ENCODE assay signal across 23 cellular contexts in genomic region chr2:3356799-3357198, GRCh38. TPM values are rescaled to one million over a fixed set of nuclear protein-coding genes. Genes with fewer than 3 reads are reported as not detected.
DNase-seq lines count a peak whose midpoint lies in the region; ATAC-seq and TF ChIP-seq lines count a peak whose summit lies in the region.
"Had no signal": no experiment of that assay in that cellular context is flagged by ENCODE, and none has a peak within 500 bp of the region (broad histone marks: within the 10 kb centered on the region; RNA-seq: fewer than 3 reads in every experiment).

No MANE protein-coding gene starts in this region.

- H3K27ac Mint-ChIP-seq in activated naive CD8-positive, alpha-beta T cell treated with anti-CD3 and anti-CD28 coated beads for 36 hours: peak overlapping the region; percentile 45
- no peak overlapping the region for H3K27ac Mint-ChIP-seq in activated naive CD8-positive, alpha-beta T cell treated with anti-CD3 and anti-CD28 coated beads, Interleukin-2, amount 50 U/mL, for 24 hours
- H3K27ac Mint-ChIP-seq in stimulated activated effector memory CD8-positive, alpha-beta T cell treated with anti-CD3 and anti-CD28 coated beads, Interleukin-12 subunit alpha, Interleukin-12 subunit beta, amount 100 ng/mL, for 72 hours: no peak overlapping the region
- H3K27ac Mint-ChIP-seq: activated naive CD8-positive, alpha-beta T cell; HFFc6 had no signal

- H3K27ac ChIP-seq in WERI-Rb-1: peak overlapping the region; percentile 33
- H3K27ac ChIP-seq: brain microvascular endothelial cell, foreskin keratinocyte, upper lobe of right lung had no signal

- H3K9me3 ChIP-seq in WERI-Rb-1 (ENCODE audit: severe bottlenecking): no peaks in the 10 kb centered on the region
- H3K9me3 ChIP-seq in iPS-18c (ENCODE audit: control insufficient read depth, insufficient read depth, low read length): no peaks in the 10 kb centered on the region
- H3K9me3 ChIP-seq: upper lobe of right lung had no signal

- H3K36me3 ChIP-seq in WERI-Rb-1: peaks cover 19% of the 10 kb centered on the region

- no peak for TF ChIP-seq CTCF in WERI-Rb-1 (IDR thresholded peaks at IDR 0.05; ENCODE audit: low read depth, low read length)

- no peaks in the 10 kb centered on the region for H3K27me3 ChIP-seq in WERI-Rb-1 (ENCODE audit: insufficient read depth, low read depth, severe bottlenecking)
- H3K27me3 ChIP-seq: brain microvascular endothelial cell, foreskin keratinocyte, upper lobe of right lung had no signal

- H3K27me3 Mint-ChIP-seq in activated naive CD8-positive, alpha-beta T cell treated with anti-CD3 and anti-CD28 coated beads for 36 hours: no peaks in the 10 kb centered on the region
- H3K27me3 Mint-ChIP-seq in activated naive CD8-positive, alpha-beta T cell treated with anti-CD3 and anti-CD28 coated beads, Interleukin-2, amount 50 U/mL, for 24 hours: no peaks in the 10 kb centered on the region
- H3K27me3 Mint-ChIP-seq: activated CD4-positive, alpha-beta T cell treated with anti-CD3 and anti-CD28 coated beads, Interleukin-2, amount 10 ng/mL, durations not matched to agents 7 days and 5 days; activated naive CD8-positive, alpha-beta T cell; CD4-positive, CD25-positive, alpha-beta regulatory T cell; naive thymus-derived CD4-positive, alpha-beta T cell had no signal

- no peak for ATAC-seq in activated naive CD8-positive, alpha-beta T cell treated with anti-CD3 and anti-CD28 coated beads, Interleukin-2, amount 50 U/mL, for 24 hours
- ATAC-seq in GM21360 (IDR thresholded peaks at IDR 0.05; ENCODE audit: unreplicated experiment) (no peak), GM19467 (IDR thresholded peaks at IDR 0.05; ENCODE audit: unreplicated experiment) (no peak), HG02981 (IDR thresholded peaks at IDR 0.05; ENCODE audit: unreplicated experiment) (no peak)
- no peak for ATAC-seq in stimulated activated effector memory CD8-positive, alpha-beta T cell treated with anti-CD3 and anti-CD28 coated beads, Interleukin-12 subunit alpha, Interleukin-12 subunit beta, amount 100 ng/mL, for 72 hours
- ATAC-seq: foreskin keratinocyte; naive thymus-derived CD4-positive, alpha-beta T cell had no signal

- no peak overlapping the region for H3K4me3 ChIP-seq in WERI-Rb-1 (ENCODE audit: low read depth, low read length)
- H3K4me3 ChIP-seq in iPS-18c (ENCODE audit: insufficient read depth, low read depth, low read length): peak overlapping the region; percentile 5; the same call in 1 of the 2 replicates
- H3K4me3 ChIP-seq: upper lobe of right lung had no signal

- H3K4me1 Mint-ChIP-seq in activated naive CD8-positive, alpha-beta T cell treated with anti-CD3 and anti-CD28 coated beads for 36 hours: peaks cover 29% of the 10 kb centered on the region
- H3K4me1 Mint-ChIP-seq in activated naive CD8-positive, alpha-beta T cell treated with anti-CD3 and anti-CD28 coated beads, Interleukin-2, amount 50 U/mL, for 24 hours: peaks cover 13% of the 10 kb centered on the region
- H3K4me1 Mint-ChIP-seq in stimulated activated effector memory CD8-positive, alpha-beta T cell treated with anti-CD3 and anti-CD28 coated beads, Interleukin-12 subunit alpha, Interleukin-12 subunit beta, amount 100 ng/mL, for 72 hours: peaks cover 41% of the 10 kb centered on the region

- H3K36me3 Mint-ChIP-seq in activated naive CD8-positive, alpha-beta T cell treated with anti-CD3 and anti-CD28 coated beads for 36 hours: peaks cover 23% of the 10 kb centered on the region
- peaks cover 22% of the 10 kb centered on the region for H3K36me3 Mint-ChIP-seq in activated naive CD8-positive, alpha-beta T cell treated with anti-CD3 and anti-CD28 coated beads, Interleukin-2, amount 50 U/mL, for 24 hours (ENCODE audit: low read depth)
- H3K36me3 Mint-ChIP-seq in stimulated activated effector memory CD8-positive, alpha-beta T cell treated with anti-CD3 and anti-CD28 coated beads, Interleukin-12 subunit alpha, Interleukin-12 subunit beta, amount 100 ng/mL, for 72 hours: peaks cover 22% of the 10 kb centered on the region

- H3K4me3 Mint-ChIP-seq in activated naive CD8-positive, alpha-beta T cell treated with anti-CD3 and anti-CD28 coated beads for 36 hours: no peak overlapping the region
- no peak overlapping the region for H3K4me3 Mint-ChIP-seq in activated naive CD8-positive, alpha-beta T cell treated with anti-CD3 and anti-CD28 coated beads, Interleukin-2, amount 50 U/mL, for 24 hours
- no peak overlapping the region for H3K4me3 Mint-ChIP-seq in stimulated activated effector memory CD8-positive, alpha-beta T cell treated with anti-CD3 and anti-CD28 coated beads, Interleukin-12 subunit alpha, Interleukin-12 subunit beta, amount 100 ng/mL, for 72 hours
- H3K4me3 Mint-ChIP-seq: activated CD4-positive, alpha-beta T cell treated with anti-CD3 and anti-CD28 coated beads, Interleukin-2, amount 10 ng/mL, durations not matched to agents 7 days and 5 days; activated naive CD8-positive, alpha-beta T cell; CD4-positive, CD25-positive, alpha-beta regulatory T cell; HFFc6; naive thymus-derived CD4-positive, alpha-beta T cell had no signal

- no peak for DNase-seq in activated naive CD8-positive, alpha-beta T cell treated with anti-CD3 and anti-CD28 coated beads for 36 hours
- DNase-seq in activated naive CD8-positive, alpha-beta T cell treated with anti-CD3 and anti-CD28 coated beads, Interleukin-2, amount 50 U/mL, for 24 hours: no peak
- DNase-seq in WERI-Rb-1: no peak
- no peak for DNase-seq in stimulated activated effector memory CD8-positive, alpha-beta T cell treated with anti-CD3 and anti-CD28 coated beads, Interleukin-12 subunit alpha, Interleukin-12 subunit beta, amount 100 ng/mL, for 72 hours (ENCODE audit: low spot score in 2 of 2)
- DNase-seq: activated CD4-positive, alpha-beta T cell treated with anti-CD3 and anti-CD28 coated beads, Interleukin-2, amount 10 ng/mL, durations not matched to agents 7 days and 5 days; activated T-cell treated with anti-CD3 and anti-CD28 coated beads, Interleukin-2, amount 50 U/mL, for 1 hour; brain microvascular endothelial cell; cortex of kidney; foreskin keratinocyte; HFFc6; mesenchymal stem cell; naive thymus-derived CD4-positive, alpha-beta T cell; NCI-H1092; NCI-H2081; stimulated activated CD4-positive, alpha-beta T cell treated with anti-CD3 and anti-CD28 coated beads, Interleukin-4, amount 100 ng/mL, for 4 hours; SW 1271; upper lobe of right lung had no signal

- H3K9me3 Mint-ChIP-seq in activated naive CD8-positive, alpha-beta T cell treated with anti-CD3 and anti-CD28 coated beads for 36 hours: no peaks in the 10 kb centered on the region
- no peaks in the 10 kb centered on the region for H3K9me3 Mint-ChIP-seq in activated naive CD8-positive, alpha-beta T cell treated with anti-CD3 and anti-CD28 coated beads, Interleukin-2, amount 50 U/mL, for 24 hours
- H3K9me3 Mint-ChIP-seq in stimulated activated effector memory CD8-positive, alpha-beta T cell treated with anti-CD3 and anti-CD28 coated beads, Interleukin-12 subunit alpha, Interleukin-12 subunit beta, amount 100 ng/mL, for 72 hours: peaks cover 4% of the 10 kb centered on the region
- H3K9me3 Mint-ChIP-seq: HFFc6 had no signal

RNA-seq across cellular contexts. Expression of gene EIPR1, which starts 20.8 kb away (rescaled TPM):
- total RNA-seq in activated naive CD8-positive, alpha-beta T cell treated with anti-CD3 and anti-CD28 coated beads for 36 hours: 10 to 100 TPM; 38.3 to 43.1 TPM

RNA-seq across cellular contexts. Expression of gene TRAPPC12, which starts 22.7 kb away (rescaled TPM):
- 10 to 100 TPM; 58.7 to 64.6 TPM for total RNA-seq in activated naive CD8-positive, alpha-beta T cell treated with anti-CD3 and anti-CD28 coated beads for 36 hours
